In the genomic region with DNA sequence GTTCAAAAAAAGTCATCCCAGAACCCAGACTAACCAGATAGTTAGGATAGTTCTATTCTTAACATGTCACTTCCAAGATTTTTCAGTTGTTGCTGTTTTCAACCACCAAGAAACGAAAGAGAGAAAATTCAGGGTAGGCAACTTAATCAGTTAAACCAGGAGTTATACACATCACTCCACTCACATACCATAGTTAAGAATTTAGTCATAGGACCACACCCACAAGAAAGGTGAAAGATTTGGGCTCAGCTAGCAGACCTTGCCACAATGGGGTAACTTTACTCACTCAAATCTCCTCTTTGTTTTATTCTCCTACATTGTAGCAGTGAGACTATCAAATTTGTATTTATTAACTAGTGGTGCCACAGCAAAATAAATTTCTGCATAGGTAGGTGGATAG, we compare ENCODE assay signal across 28 cellular contexts.
"Had no signal": no experiment of that assay in that cellular context is flagged by ENCODE, and none has a peak within 500 bp of the region (broad histone marks: within the 10 kb centered on the region; RNA-seq: fewer than 3 reads in every experiment).

No MANE protein-coding gene starts in this region.

- H3K4me1 ChIP-seq: ascending aorta had no signal

- H3K9me3 ChIP-seq: ascending aorta, body of pancreas had no signal

- DNase-seq: activated B cell treated with CpG ODN at 0.5 μM for 24 hours; activated CD4-positive, alpha-beta T cell treated with anti-CD3 and anti-CD28 coated beads for 1 hour; activated CD4-positive, alpha-beta T cell treated with anti-CD3 and anti-CD28 coated beads, Interleukin-2, amount 10 ng/mL, durations not matched to agents 24 days and 14 days; activated CD4-positive, alpha-beta T cell treated with anti-CD3 and anti-CD28 coated beads, Interleukin-2, amount 50 U/mL, for 48 hours; activated CD8-positive, alpha-beta memory T cell treated with anti-CD3 and anti-CD28 coated beads, Interleukin-2, amount 10 ng/mL, durations not matched to agents 7 days and 5 days; activated effector memory CD4-positive, alpha-beta T cell treated with Interleukin-2 at 50 U/mL for 16 hours; activated naive CD4-positive, alpha-beta T cell treated with Interleukin-2 at 50 U/mL for 16 hours; activated naive CD8-positive, alpha-beta T cell treated with anti-CD3 and anti-CD28 coated beads, Interleukin-2, amount 50 U/mL, for 24 hours; activated T-cell treated with anti-CD3 and anti-CD28 coated beads, Interleukin-2, amount 50 U/mL, for 24 hours; amniotic stem cell; body of pancreas; KG1; NCI-H1092; NCI-H1417; NCI-H1930; NCI-H2171 treated with DMSO at 0.1 percent for 48 hours; NCI-H345; NCI-H510A treated with DMSO at 0.1 percent for 48 hours; NCI-H69; T-cell; T-helper 2 cell; T1000 had no signal

- H3K9me3 Mint-ChIP-seq: activated B cell treated with CpG ODN at 0.5 μM for 24 hours; activated CD4-positive, alpha-beta T cell treated with anti-CD3 and anti-CD28 coated beads, Interleukin-2, amount 10 ng/mL, durations not matched to agents 24 days and 14 days; activated naive CD8-positive, alpha-beta T cell treated with anti-CD3 and anti-CD28 coated beads, Interleukin-2, amount 50 U/mL, for 24 hours had no signal

- H3K27me3 ChIP-seq: ascending aorta, body of pancreas had no signal

- H3K4me3 Mint-ChIP-seq: activated B cell treated with CpG ODN at 0.5 μM for 24 hours; activated CD4-positive, alpha-beta T cell treated with anti-CD3 and anti-CD28 coated beads, Interleukin-2, amount 10 ng/mL, durations not matched to agents 24 days and 14 days; activated CD8-positive, alpha-beta memory T cell treated with anti-CD3 and anti-CD28 coated beads, Interleukin-2, amount 10 ng/mL, durations not matched to agents 7 days and 5 days; activated naive CD8-positive, alpha-beta T cell treated with anti-CD3 and anti-CD28 coated beads, Interleukin-2, amount 50 U/mL, for 24 hours; activated T-cell treated with anti-CD3 and anti-CD28 coated beads, Interleukin-2, amount 50 U/mL, for 24 hours; activated T-helper 1 cell treated with anti-CD3 and anti-CD28 coated beads, Interleukin-12 subunit alpha, Interleukin-12 subunit beta, Interleukin-2, Interleukin-4 antibody, amounts not matched to agents 30 ng/mL and 10 ng/mL and 1 ng/mL, durations not matched to agents 14 hours and 24 hours and 36 hours; T-cell had no signal

- FAIRE-seq: TTC549 had no signal

- H3K36me3 ChIP-seq: ascending aorta, cardiac muscle cell had no signal

- H3K4me1 Mint-ChIP-seq: activated B cell treated with CpG ODN at 0.5 μM for 24 hours; activated CD4-positive, alpha-beta T cell treated with anti-CD3 and anti-CD28 coated beads, Interleukin-2, amount 10 ng/mL, durations not matched to agents 24 days and 14 days; activated CD8-positive, alpha-beta memory T cell treated with anti-CD3 and anti-CD28 coated beads, Interleukin-2, amount 10 ng/mL, durations not matched to agents 7 days and 5 days; activated naive CD8-positive, alpha-beta T cell treated with anti-CD3 and anti-CD28 coated beads, Interleukin-2, amount 50 U/mL, for 24 hours; T-cell had no signal

- H3K27me3 Mint-ChIP-seq: activated B cell treated with CpG ODN at 0.5 μM for 24 hours; activated CD4-positive, alpha-beta T cell treated with anti-CD3 and anti-CD28 coated beads, Interleukin-2, amount 10 ng/mL, durations not matched to agents 24 days and 14 days; activated CD8-positive, alpha-beta memory T cell treated with anti-CD3 and anti-CD28 coated beads, Interleukin-2, amount 10 ng/mL, durations not matched to agents 7 days and 5 days; activated naive CD8-positive, alpha-beta T cell treated with anti-CD3 and anti-CD28 coated beads, Interleukin-2, amount 50 U/mL, for 24 hours; activated T-cell treated with anti-CD3 and anti-CD28 coated beads, Interleukin-2, amount 50 U/mL, for 24 hours; T-cell had no signal

- H3K4me3 ChIP-seq: ascending aorta, body of pancreas, cardiac muscle cell, SK-N-MC had no signal

- H3K27ac ChIP-seq: ascending aorta, body of pancreas, cardiac muscle cell, SK-N-MC had no signal

- H3K36me3 Mint-ChIP-seq: activated CD8-positive, alpha-beta memory T cell treated with anti-CD3 and anti-CD28 coated beads, Interleukin-2, amount 10 ng/mL, durations not matched to agents 7 days and 5 days; activated naive CD4-positive, alpha-beta T cell treated with anti-CD3 and anti-CD28 coated beads, Interleukin-2, amount 50 U/mL, for 72 hours; T-cell had no signal

- H3K27ac Mint-ChIP-seq: activated B cell treated with CpG ODN at 0.5 μM for 24 hours; activated CD4-positive, alpha-beta T cell treated with anti-CD3 and anti-CD28 coated beads, Interleukin-2, amount 10 ng/mL, durations not matched to agents 24 days and 14 days; activated CD8-positive, alpha-beta memory T cell treated with anti-CD3 and anti-CD28 coated beads, Interleukin-2, amount 10 ng/mL, durations not matched to agents 7 days and 5 days; activated naive CD4-positive, alpha-beta T cell treated with anti-CD3 and anti-CD28 coated beads, Interleukin-2, amount 50 U/mL, for 72 hours; activated naive CD8-positive, alpha-beta T cell treated with anti-CD3 and anti-CD28 coated beads, Interleukin-2, amount 50 U/mL, for 24 hours; activated T-cell treated with anti-CD3 and anti-CD28 coated beads, Interleukin-2, amount 50 U/mL, for 24 hours; activated T-helper 1 cell treated with anti-CD3 and anti-CD28 coated beads, Interleukin-12 subunit alpha, Interleukin-12 subunit beta, Interleukin-2, Interleukin-4 antibody, amounts not matched to agents 30 ng/mL and 10 ng/mL and 1 ng/mL, durations not matched to agents 14 hours and 24 hours and 36 hours; T-cell had no signal
